Comparison of ENCODE assay signal across 19 cellular contexts in the genomic region with DNA sequence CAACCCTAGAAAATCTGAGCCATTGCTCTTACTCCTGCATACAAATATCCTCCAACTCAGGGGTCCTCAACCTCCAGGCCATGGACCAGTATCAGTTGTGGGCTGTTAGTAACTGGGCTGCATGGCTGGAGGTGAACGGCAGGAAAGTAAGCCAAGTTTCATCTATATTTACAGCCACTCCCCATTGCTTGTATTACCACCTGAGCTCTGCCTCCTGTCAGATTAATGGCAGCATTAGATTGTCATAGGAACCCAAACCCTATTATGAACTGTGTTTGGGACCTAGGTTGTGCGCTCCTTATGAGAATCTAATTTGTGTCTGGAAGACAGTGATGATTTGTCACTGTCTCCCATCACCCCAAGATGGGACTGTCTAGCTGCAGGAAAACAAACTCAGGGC.
DNase-seq lines count a peak whose midpoint lies in the region; ATAC-seq, FAIRE-seq and TF ChIP-seq lines count a peak whose summit lies in the region.
"Had no signal": no experiment of that assay in that cellular context is flagged by ENCODE, and none has a peak within 500 bp of the region (broad histone marks: within the 10 kb centered on the region; RNA-seq: fewer than 3 reads in every experiment).

No MANE protein-coding gene starts in this region.

- no peak for ATAC-seq in GM18517 (IDR thresholded peaks at IDR 0.05; ENCODE audit: unreplicated experiment)

- no peak overlapping the region for H2AFZ ChIP-seq in astrocyte (ENCODE audit: low read depth, low read length)

- no peak for TF ChIP-seq CTCF in HFFc6 (IDR thresholded peaks at IDR 0.05)
- no peak for TF ChIP-seq CTCF in astrocyte (IDR thresholded peaks at IDR 0.05; ENCODE audit: insufficient read depth, low read depth, low read length)
- TF ChIP-seq CTCF in mesothelial cell of epicardium (IDR thresholded peaks at IDR 0.05; ENCODE audit: unreplicated experiment), result no peak

- H3K4me2 ChIP-seq in astrocyte (ENCODE audit: low read length), result no peak overlapping the region

- no peaks in the 10 kb centered on the region for H3K36me3 ChIP-seq in astrocyte (ENCODE audit: insufficient read depth, low read length)

- H3K4me1 ChIP-seq in astrocyte (ENCODE audit: insufficient read depth, low read length), result peaks cover 7% of the 10 kb centered on the region

- H3K9me3 Mint-ChIP-seq in HFFc6, result no peaks in the 10 kb centered on the region
- no peaks in the 10 kb centered on the region for H3K9me3 Mint-ChIP-seq in astrocyte (ENCODE audit: unreplicated experiment)
- peaks cover 22% of the 10 kb centered on the region for H3K9me3 Mint-ChIP-seq in mesothelial cell of epicardium

- H3K27ac Mint-ChIP-seq in HFFc6 (peak overlapping the region; percentile 90), astrocyte (ENCODE audit: unreplicated experiment) (peak overlapping the region; percentile 94), mesothelial cell of epicardium (peak overlapping the region; percentile 75)
- H3K27ac Mint-ChIP-seq: B cell; CD4-positive, CD25-positive, alpha-beta regulatory T cell; CD8-positive, alpha-beta memory T cell; IgD-negative memory B cell had no signal

- H4K20me1 ChIP-seq in astrocyte (ENCODE audit: insufficient read depth, low read length), result no peaks in the 10 kb centered on the region

- H3K36me3 Mint-ChIP-seq in HFFc6 (ENCODE audit: low read depth), result no peaks in the 10 kb centered on the region; the same call in 1 of the 2 replicates
- H3K36me3 Mint-ChIP-seq in astrocyte (ENCODE audit: low read depth, unreplicated experiment), result no peaks in the 10 kb centered on the region
- peaks cover 15% of the 10 kb centered on the region for H3K36me3 Mint-ChIP-seq in mesothelial cell of epicardium
- H3K36me3 Mint-ChIP-seq: CD4-positive, CD25-positive, alpha-beta regulatory T cell; CD8-positive, alpha-beta memory T cell; IgD-negative memory B cell had no signal

- no peaks in the 10 kb centered on the region for H3K27me3 ChIP-seq in astrocyte (ENCODE audit: insufficient read depth, low read length)

- H3K27me3 Mint-ChIP-seq in HFFc6 (ENCODE audit: insufficient read depth) (no peaks in the 10 kb centered on the region; the same call in 1 of the 2 replicates), astrocyte (ENCODE audit: low read depth, unreplicated experiment) (no peaks in the 10 kb centered on the region), mesothelial cell of epicardium (ENCODE audit: low read depth) (no peaks in the 10 kb centered on the region)
- H3K27me3 Mint-ChIP-seq: B cell; CD4-positive, CD25-positive, alpha-beta regulatory T cell; CD8-positive, alpha-beta memory T cell; IgD-negative memory B cell had no signal

- no peak overlapping the region for H3K9ac ChIP-seq in astrocyte (ENCODE audit: low read length)

- H3K4me3 Mint-ChIP-seq in HFFc6, result no peak overlapping the region; the same call in 1 of the 2 replicates
- H3K4me3 Mint-ChIP-seq in astrocyte (ENCODE audit: unreplicated experiment), result peak overlapping the region; percentile 20
- no peak overlapping the region for H3K4me3 Mint-ChIP-seq in mesothelial cell of epicardium
- H3K4me3 Mint-ChIP-seq: B cell; CD4-positive, CD25-positive, alpha-beta regulatory T cell; CD8-positive, alpha-beta memory T cell; IgD-negative memory B cell had no signal

- DNase-seq in HFFc6 (no peak), astrocyte (ENCODE audit: low read depth) (no peak), mesothelial cell of epicardium (ENCODE audit: low spot score in 2 of 2, unreplicated experiment in 2 of 2) (no peak), SIG-M5 treated with dmso at 0.1 percent for 504 hours (lab: John Stamatoyannopoulos, UW; ENCODE audit: unreplicated experiment) (no peak)
- DNase-seq in activated CD8-positive, alpha-beta memory T cell treated with anti-CD3 and anti-CD28 coated beads, Interleukin-2, amount 50 U/mL, for 4 hours, result no peak
- DNase-seq: C1 segment of cervical spinal cord; CD4-positive, CD25-positive, alpha-beta regulatory T cell; CD8-positive, alpha-beta memory T cell; COR-L47; DMS 273 treated with DMSO at 0.1 percent for 48 hours; DMS53; DND-41; KBM-7 had no signal

- no peaks in the 10 kb centered on the region for H3K79me2 ChIP-seq in astrocyte (ENCODE audit: insufficient read depth, low read length)

- no peak overlapping the region for H3K4me3 ChIP-seq in astrocyte (ENCODE audit: insufficient read depth, low read depth, low read length)

- H3K27ac ChIP-seq in astrocyte (ENCODE audit: low read depth, low read length), result no peak overlapping the region

- H3K9me3 ChIP-seq in astrocyte (ENCODE audit: insufficient read depth, low read depth, low read length), result no peaks in the 10 kb centered on the region

- no peak for FAIRE-seq in astrocyte (lab: Jason Lieb, UNC)
- FAIRE-seq: GM12891, GM19239, HTR-8/SVneo had no signal

- H3K4me1 Mint-ChIP-seq in HFFc6 (ENCODE audit: low read depth) (peaks cover 60% of the 10 kb centered on the region), astrocyte (ENCODE audit: low read depth, unreplicated experiment) (peaks cover 30% of the 10 kb centered on the region), mesothelial cell of epicardium (peaks cover 26% of the 10 kb centered on the region)
- H3K4me1 Mint-ChIP-seq: B cell; CD4-positive, CD25-positive, alpha-beta regulatory T cell; CD8-positive, alpha-beta memory T cell had no signal
